ENCODE assay signal across 8 cellular contexts in genomic region chr1:116151739-116152576, GRCh38. TPM values are rescaled to one million over a fixed set of nuclear protein-coding genes. Genes with fewer than 3 reads are reported as not detected.
DNase-seq lines count a peak whose midpoint lies in the region; ATAC-seq and TF ChIP-seq lines count a peak whose summit lies in the region.

No MANE protein-coding gene starts in this region.

- H2AFZ ChIP-seq in hepatocyte, result peak overlapping the region; percentile 90

- H4K20me1 ChIP-seq in hepatocyte (ENCODE audit: insufficient read depth, poor library complexity, severe bottlenecking), result no peaks in the 10 kb centered on the region

- peaks cover 13% of the 10 kb centered on the region for H3K4me1 ChIP-seq in hepatocyte (ENCODE audit: insufficient read depth)

- H3K79me2 ChIP-seq in hepatocyte, result no peaks in the 10 kb centered on the region

- ATAC-seq in HG02610 (IDR thresholded peaks at IDR 0.05; ENCODE audit: unreplicated experiment), result peak; percentile 95

- H3K36me3 ChIP-seq in hepatocyte (replicated peaks; ENCODE audit: insufficient read depth, low read depth), result no peaks in the 10 kb centered on the region

- peak; percentile 76 for DNase-seq in NAMALWA (ENCODE audit: low spot score)
- peak; percentile 57 to 73 (median 67) for DNase-seq in T-helper 1 cell
- DNase-seq in hepatocyte (ENCODE audit: low spot score), result peak; percentile 92
- peak; percentile 93 for DNase-seq in retina
- no peak for DNase-seq in cerebellar nuclear complex (lab: John Stamatoyannopoulos, UW)

- peak overlapping the region; percentile 97 for H3K4me2 ChIP-seq in hepatocyte

- peak overlapping the region; percentile 54 for H3K4me3 ChIP-seq in hepatocyte

- WGBS in hepatocyte (ENCODE audit: low lambda C conversion rate, missing lambda C conversion rate), result 12% methylated on average over 32 of the region's 46 CpGs

- H3K27ac ChIP-seq in angular gyrus (ENCODE audit: low read depth, low read length) (peak overlapping the region; percentile 88), hepatocyte (peak overlapping the region; percentile 79)

- TF ChIP-seq CTCF in GM12872 (IDR thresholded peaks at IDR 0.05; ENCODE audit: insufficient read depth, low read depth, low read length) (peak; percentile 85), hepatocyte (IDR thresholded peaks at IDR 0.05; ENCODE audit: poor library complexity) (peak; percentile 94)

- no peaks in the 10 kb centered on the region for H3K9me2 ChIP-seq in hepatocyte (replicated peaks; ENCODE audit: insufficient read depth)

- no peaks in the 10 kb centered on the region for H3K9me3 ChIP-seq in hepatocyte (ENCODE audit: low read depth)

- no peaks in the 10 kb centered on the region for H3K27me3 ChIP-seq in hepatocyte

RNA-seq across cellular contexts. Expression of gene MAB21L3, which starts 40.8 kb away (rescaled TPM):
- 0.24 and 0.47 TPM in 2 replicates for total RNA-seq in hepatocyte
- 0.54 and 0.74 TPM in 2 replicates for polyA plus RNA-seq in hepatocyte

Comparison
In these comparisons a context has a peak if more than half of its experiments do, and no peak if none do; other contexts are left out.
1. DNase-seq: peak in NAMALWA (single experiment), T-helper 1 cell (5 of 5), hepatocyte (single experiment) and retina (single experiment); none in cerebellar nuclear complex (0 of 2).